In genomic region chr6:107066697-107067659, GRCh38 we compare ENCODE assay signal across 14 cellular contexts. TPM values are rescaled to one million over a fixed set of nuclear protein-coding genes. Genes with fewer than 3 reads are reported as not detected.
A peak's percentile ranks its signal among the peaks of the same experiment; 100 is the strongest.
DNase-seq lines count a peak whose midpoint lies in the region; ATAC-seq lines count a peak whose summit lies in the region.
"Had no signal": no experiment of that assay in that cellular context is flagged by ENCODE, and none has a peak within 500 bp of the region (broad histone marks: within the 10 kb centered on the region; RNA-seq: fewer than 3 reads in every experiment).

No MANE protein-coding gene starts in this region.

- peaks cover 51% of the 10 kb centered on the region for H3K4me1 Mint-ChIP-seq in activated T-helper 2 cell treated with anti-CD3 and anti-CD28 coated beads, Interferon-gamma antibody, Interleukin-2, Interleukin-4, amounts not matched to agents 10 μg/mL and 5 μg/mL and 100 μg/mL, durations not matched to agents 14 hours and 24 hours and 36 hours (ENCODE audit: low read depth)

- peak; percentile 44 for ATAC-seq in HG02623 (IDR thresholded peaks at IDR 0.05; ENCODE audit: unreplicated experiment)
- ATAC-seq in HG03342 (IDR thresholded peaks at IDR 0.05; ENCODE audit: unreplicated experiment), result no peak
- no peak for ATAC-seq in HG03175 (IDR thresholded peaks at IDR 0.05; ENCODE audit: unreplicated experiment)
- ATAC-seq: esophagus mucosa had no signal

- H3K36me3 Mint-ChIP-seq in activated T-helper 2 cell treated with anti-CD3 and anti-CD28 coated beads, Interferon-gamma antibody, Interleukin-2, Interleukin-4, amounts not matched to agents 10 μg/mL and 5 μg/mL and 100 μg/mL, durations not matched to agents 14 hours and 24 hours and 36 hours (ENCODE audit: low read depth), result peaks cover 45% of the 10 kb centered on the region

- no peaks in the 10 kb centered on the region for H3K9me3 Mint-ChIP-seq in activated T-helper 2 cell treated with anti-CD3 and anti-CD28 coated beads, Interferon-gamma antibody, Interleukin-2, Interleukin-4, amounts not matched to agents 10 μg/mL and 5 μg/mL and 100 μg/mL, durations not matched to agents 14 hours and 24 hours and 36 hours

- DNase-seq in activated T-cell treated with anti-CD3 and anti-CD28 coated beads for 48 hours (ENCODE audit: low read depth) (peak; percentile 17), NCI-H2196 (lab: John Stamatoyannopoulos, UW; ENCODE audit: unreplicated experiment) (no peak)
- DNase-seq in activated T-cell treated with anti-CD3 and anti-CD28 coated beads, Interleukin-2, amount 50 U/mL, for 1 hour, result no peak
- no peak for DNase-seq in activated T-helper 2 cell treated with anti-CD3 and anti-CD28 coated beads, Interferon-gamma antibody, Interleukin-2, Interleukin-4, amounts not matched to agents 10 μg/mL and 5 μg/mL and 100 μg/mL, durations not matched to agents 14 hours and 24 hours and 36 hours (ENCODE audit: low spot score)
- DNase-seq in stimulated activated CD8-positive, alpha-beta memory T cell treated with anti-CD3 and anti-CD28 coated beads, Interleukin-4, amount 100 ng/mL, for 48 hours, result peak; percentile 43
- DNase-seq: activated gamma-delta T cell, hypothalamus, MG63, NCI-H2107, WERI-Rb-1 had no signal

- H3K27ac Mint-ChIP-seq in activated T-helper 2 cell treated with anti-CD3 and anti-CD28 coated beads, Interferon-gamma antibody, Interleukin-2, Interleukin-4, amounts not matched to agents 10 μg/mL and 5 μg/mL and 100 μg/mL, durations not matched to agents 14 hours and 24 hours and 36 hours, result peak overlapping the region; percentile 95

- peak overlapping the region; percentile 5 for H3K4me3 Mint-ChIP-seq in activated T-helper 2 cell treated with anti-CD3 and anti-CD28 coated beads, Interferon-gamma antibody, Interleukin-2, Interleukin-4, amounts not matched to agents 10 μg/mL and 5 μg/mL and 100 μg/mL, durations not matched to agents 14 hours and 24 hours and 36 hours (ENCODE audit: low read depth)

- no peaks in the 10 kb centered on the region for H3K27me3 Mint-ChIP-seq in activated T-helper 2 cell treated with anti-CD3 and anti-CD28 coated beads, Interferon-gamma antibody, Interleukin-2, Interleukin-4, amounts not matched to agents 10 μg/mL and 5 μg/mL and 100 μg/mL, durations not matched to agents 14 hours and 24 hours and 36 hours (ENCODE audit: low read depth)

- intact Hi-C loops in activated T-helper 2 cell treated with anti-CD3 and anti-CD28 coated beads, Interferon-gamma antibody, Interleukin-2, Interleukin-4, amounts not matched to agents 10 μg/mL and 5 μg/mL and 100 μg/mL, durations not matched to agents 14 hours and 24 hours and 36 hours (cut with micrococcal nuclease), result loop anchor here (1.0 to 10.0 kb wide), 3 partner anchors 16 to 542 kb away; no protein-coding TSS in a partner anchor

RNA-seq across cellular contexts. Expression of gene MTRES1, which starts 39.0 kb away (rescaled TPM):
- total RNA-seq in activated T-helper 2 cell treated with anti-CD3 and anti-CD28 coated beads, Interferon-gamma antibody, Interleukin-2, Interleukin-4, amounts not matched to agents 10 μg/mL and 5 μg/mL and 100 μg/mL, durations not matched to agents 14 hours and 24 hours and 36 hours, result 25.0 and 25.6 TPM in 2 replicates

RNA-seq across cellular contexts. Expression of gene BEND3, which starts 48.3 kb away (rescaled TPM):
- total RNA-seq in activated T-helper 2 cell treated with anti-CD3 and anti-CD28 coated beads, Interferon-gamma antibody, Interleukin-2, Interleukin-4, amounts not matched to agents 10 μg/mL and 5 μg/mL and 100 μg/mL, durations not matched to agents 14 hours and 24 hours and 36 hours, result 15.2 and 15.9 TPM in 2 replicates

Comparison
In these comparisons a context has a peak if more than half of its experiments do, and no peak if none do; other contexts are left out.
1. DNase-seq: peak in activated T-cell treated with anti-CD3 and anti-CD28 coated beads for 48 hours (single experiment) and stimulated activated CD8-positive, alpha-beta memory T cell treated with anti-CD3 and anti-CD28 coated beads, Interleukin-4, amount 100 ng/mL, for 48 hours (single experiment); none in activated T-cell treated with anti-CD3 and anti-CD28 coated beads, Interleukin-2, amount 50 U/mL, for 1 hour (single experiment), activated T-helper 2 cell treated with anti-CD3 and anti-CD28 coated beads, Interferon-gamma antibody, Interleukin-2, Interleukin-4, amounts not matched to agents 10 μg/mL and 5 μg/mL and 100 μg/mL, durations not matched to agents 14 hours and 24 hours and 36 hours (single experiment) and NCI-H2196 (single experiment).